17 cellular contexts compared by ENCODE assay signal in genomic region chr14:68632591-68632895, GRCh38.
A peak's percentile ranks its signal among the peaks of the same experiment; 100 is the strongest.
DNase-seq lines count a peak whose midpoint lies in the region; ATAC-seq and TF ChIP-seq lines count a peak whose summit lies in the region.
"Had no signal": no experiment of that assay in that cellular context is flagged by ENCODE, and none has a peak within 500 bp of the region (broad histone marks: within the 10 kb centered on the region; RNA-seq: fewer than 3 reads in every experiment).

No MANE protein-coding gene starts in this region.

- peak overlapping the region; percentile 96 for H4K91ac ChIP-seq in mesenchymal stem cell (ENCODE audit: low read length)

- H2BK120ac ChIP-seq in mesenchymal stem cell (ENCODE audit: low read depth, low read length): peak overlapping the region; percentile 91

- intact Hi-C loops in right cardiac atrium (cut with DNase I): no loop called here
- intact Hi-C loops in left cardiac atrium (cut with DNase I): no loop called here
- intact Hi-C loops in stomach (cut with DNase I; ENCODE audit: low total_unique reads): no loop called here
- intact Hi-C loops in vagina (cut with DNase I): no loop called here

- H3K36me3 ChIP-seq in mesenchymal stem cell (ENCODE audit: control insufficient read depth in 1 of 2, insufficient read depth in 2 of 2, low read depth in 1 of 2, low read length in 2 of 2) (no peaks in the 10 kb centered on the region), stomach (no peaks in the 10 kb centered on the region), vagina (no peaks in the 10 kb centered on the region)
- H3K36me3 ChIP-seq: WERI-Rb-1 had no signal

- H3K4me3 ChIP-seq in right cardiac atrium (ENCODE audit: low read length): no peak overlapping the region
- H3K4me3 ChIP-seq in mesenchymal stem cell (ENCODE audit: insufficient read depth in 1 of 2, low read depth in 1 of 2, low read length in 2 of 2): no peak overlapping the region
- H3K4me3 ChIP-seq in stomach: no peak overlapping the region
- H3K4me3 ChIP-seq in vagina: no peak overlapping the region
- H3K4me3 ChIP-seq: body of pancreas had no signal

- H2BK15ac ChIP-seq in mesenchymal stem cell (ENCODE audit: low read depth, poor library complexity, severe bottlenecking): peak overlapping the region; percentile 60

- no peaks in the 10 kb centered on the region for H3K9me3 ChIP-seq in right cardiac atrium (ENCODE audit: control insufficient read depth, low read length)
- no peaks in the 10 kb centered on the region for H3K9me3 ChIP-seq in mesenchymal stem cell (ENCODE audit: control insufficient read depth, low read length)
- H3K9me3 ChIP-seq in stomach: no peaks in the 10 kb centered on the region
- no peaks in the 10 kb centered on the region for H3K9me3 ChIP-seq in vagina
- H3K9me3 ChIP-seq: body of pancreas had no signal

- H4K8ac ChIP-seq in mesenchymal stem cell (ENCODE audit: low read length): peak overlapping the region; percentile 71

- TF ChIP-seq CTCF in stomach (IDR thresholded peaks at IDR 0.05) (no peak), vagina (IDR thresholded peaks at IDR 0.05) (no peak)

- no peak for TF ChIP-seq POLR2A in stomach (IDR thresholded peaks at IDR 0.05)
- TF ChIP-seq POLR2A in vagina (IDR thresholded peaks at IDR 0.05): no peak

- H3K27ac ChIP-seq in right cardiac atrium (ENCODE audit: low read length): peak overlapping the region; percentile 14
- H3K27ac ChIP-seq in mesenchymal stem cell (ENCODE audit: low read length, poor library complexity, severe bottlenecking): no peak overlapping the region
- peak overlapping the region; percentile 23 to 90 (median 87) for H3K27ac ChIP-seq in stomach
- H3K27ac ChIP-seq in vagina: peak overlapping the region; percentile 82
- H3K27ac ChIP-seq: WERI-Rb-1 had no signal

- H3K9ac ChIP-seq in mesenchymal stem cell (ENCODE audit: low read length): no peak overlapping the region

- H3K27me3 ChIP-seq in right cardiac atrium (ENCODE audit: control insufficient read depth, insufficient read depth) (no peaks in the 10 kb centered on the region), mesenchymal stem cell (ENCODE audit: control insufficient read depth in 1 of 2, insufficient read depth in 1 of 2, low read length in 2 of 2) (no peaks in the 10 kb centered on the region), stomach (no peaks in the 10 kb centered on the region), vagina (no peaks in the 10 kb centered on the region)
- H3K27me3 ChIP-seq: body of pancreas had no signal

- WGBS in right cardiac atrium: 82% methylated on average over 5 of the region's 5 CpGs
- WGBS in mesenchymal stem cell: 99% methylated on average over 5 of the region's 5 CpGs
- WGBS in stomach, 5 donors: 88 to 99% (median 95%) methylated on average over 5 of the region's 5 CpGs

- no peak overlapping the region for H2AFZ ChIP-seq in mesenchymal stem cell (ENCODE audit: low read depth, low read length)

- ATAC-seq in right cardiac atrium: no peak
- ATAC-seq in left cardiac atrium: no peak
- no peak for ATAC-seq in GM19035 (IDR thresholded peaks at IDR 0.05; ENCODE audit: unreplicated experiment)
- ATAC-seq: activated CD8-positive, alpha-beta T cell treated with anti-CD3 and anti-CD28 coated beads, Interleukin-2, amount 10 ng/mL, durations not matched to agents 7 days and 5 days; body of pancreas; T-helper 17 cell had no signal

- H3K23ac ChIP-seq in mesenchymal stem cell (ENCODE audit: low read length in 2 of 2): no peak overlapping the region

- H2BK12ac ChIP-seq in mesenchymal stem cell (ENCODE audit: low read length in 2 of 2): peak overlapping the region; percentile 85 to 91

- peak overlapping the region; percentile 78 to 95 for H3K4ac ChIP-seq in mesenchymal stem cell (ENCODE audit: low read depth in 1 of 2, low read length in 2 of 2)

- no peak for TF ChIP-seq EP300 in stomach (IDR thresholded peaks at IDR 0.05)

- no peak overlapping the region for H3K4me2 ChIP-seq in mesenchymal stem cell (ENCODE audit: low read length, poor library complexity, severe bottlenecking)

- H3K18ac ChIP-seq in mesenchymal stem cell (ENCODE audit: low read depth in 1 of 2, low read length in 2 of 2): peak overlapping the region; percentile 58 to 90

- H3K4me1 ChIP-seq in right cardiac atrium (ENCODE audit: control insufficient read depth, insufficient read depth, low read length) (peaks cover 17% of the 10 kb centered on the region), mesenchymal stem cell (ENCODE audit: control insufficient read depth, insufficient read depth, low read depth, low read length) (no peaks in the 10 kb centered on the region), stomach (peaks cover 26 to 76% (median 58%) of the 10 kb centered on the region in 4 donors), vagina (peaks cover 71% of the 10 kb centered on the region)

- DNase-seq in right cardiac atrium (no peak), left cardiac atrium (no peak), mesenchymal stem cell (no peak), stomach (no peak), vagina (ENCODE audit: extremely low spot score in 2 of 2) (peak in 1 of 2 donors; percentile 77), NCI-H2081 treated with DMSO at 0.1 percent for 48 hours (lab: John Stamatoyannopoulos, UW) (no peak)
- no peak for DNase-seq in activated CD4-positive, alpha-beta T cell treated with anti-CD3 and anti-CD28 coated beads for 4 hours
- DNase-seq: ACHN; activated CD8-positive, alpha-beta T cell treated with anti-CD3 and anti-CD28 coated beads, Interleukin-2, amount 10 ng/mL, durations not matched to agents 7 days and 5 days; body of pancreas; erythroblast; GF-D8; NCI-H526 treated with DMSO at 0.1 percent for 48 hours; SHP77 treated with DMSO at 0.1 percent for 48 hours; T-helper 17 cell; WERI-Rb-1 had no signal

- H3K14ac ChIP-seq in mesenchymal stem cell (ENCODE audit: low read length in 2 of 2): peak overlapping the region in 1 of 2 experiments; percentile 62

- H3K79me1 ChIP-seq in mesenchymal stem cell (replicated peaks; ENCODE audit: low read length, poor library complexity, severe bottlenecking): no peaks in the 10 kb centered on the region

- no peak overlapping the region for H2BK5ac ChIP-seq in mesenchymal stem cell (ENCODE audit: low read depth, low read length, poor library complexity, severe bottlenecking)

- H2AK5ac ChIP-seq in mesenchymal stem cell (ENCODE audit: low read length, severe bottlenecking): no peak overlapping the region
